In genomic region chr13:95564091-95564490, GRCh38 we compare ENCODE assay signal across 1 cellular context.
TF ChIP-seq lines count a peak whose summit lies in the region.

No MANE protein-coding gene starts in this region.

TF ChIP-seq in GM23338, 12 proteins besides CTCF, POLR2A, EP300 and RAD21:
- TF ChIP-seq EZH2 (IDR thresholded peaks at IDR 0.05; ENCODE audit: low read depth, unreplicated experiment) (no peak), EZH2phosphoT487 (IDR thresholded peaks at IDR 0.05; ENCODE audit: unreplicated experiment) (no peak), JUNB (IDR thresholded peaks at IDR 0.05; ENCODE audit: unreplicated experiment) (no peak), POLR2AphosphoS5 (IDR thresholded peaks at IDR 0.05; ENCODE audit: low read depth) (no peak), CREB1 (CRISPR knock-in tag; IDR thresholded peaks at IDR 0.05; ENCODE audit: low read depth) (no peak), ZNF114 (CRISPR knock-in tag; IDR thresholded peaks at IDR 0.05) (no peak), STAT1 (IDR thresholded peaks at IDR 0.05; ENCODE audit: unreplicated experiment) (no peak)
TF ChIP-seq in GM23338: peak in this region for 0.
